ENCODE assay signal across 27 cellular contexts in genomic region chr4:157983300-157983699, GRCh38.
DNase-seq lines count a peak whose midpoint lies in the region; ATAC-seq, FAIRE-seq and TF ChIP-seq lines count a peak whose summit lies in the region.
"Had no signal": no experiment of that assay in that cellular context is flagged by ENCODE, and none has a peak within 500 bp of the region (broad histone marks: within the 10 kb centered on the region; RNA-seq: fewer than 3 reads in every experiment).

No MANE protein-coding gene starts in this region.

- H3K79me2 ChIP-seq in endothelial cell of umbilical vein (ENCODE audit: control insufficient read depth, insufficient read depth, low read length) = no peaks in the 10 kb centered on the region
- H3K79me2 ChIP-seq: parathyroid adenoma had no signal

- no peak overlapping the region for H3K4me3 ChIP-seq in HEK293 (ENCODE audit: low read depth, low read length)
- peak overlapping the region in 1 of 3 experiments; percentile 52 for H3K4me3 ChIP-seq in endothelial cell of umbilical vein (replicated peaks in 1 of 3; ENCODE audit: insufficient read depth in 1 of 3, low read depth in 1 of 3, low read length in 3 of 3)
- H3K4me3 ChIP-seq: body of pancreas, heart left ventricle, right atrium auricular region, upper lobe of left lung had no signal

- H3K4me3 Mint-ChIP-seq in CD14-positive monocyte = peak overlapping the region in 1 of 2 donors; percentile 62
- H3K4me3 Mint-ChIP-seq: activated CD4-positive, alpha-beta T cell treated with anti-CD3 and anti-CD28 coated beads for 36 hours; activated CD8-positive, alpha-beta T cell treated with anti-CD3 and anti-CD28 coated beads, Interleukin-2, amount 10 ng/mL, durations not matched to agents 7 days and 5 days; IgD-negative memory B cell; nephron progenitor cell; T-helper 17 cell had no signal

- H3K4me2 ChIP-seq in endothelial cell of umbilical vein (ENCODE audit: insufficient read depth, low read length) = peak overlapping the region; percentile 96
- H3K4me2 ChIP-seq: SK-N-SH had no signal

- no peaks in the 10 kb centered on the region for H3K4me1 ChIP-seq in HEK293 (ENCODE audit: control insufficient read depth, insufficient read depth, low read length)
- peaks cover 27% of the 10 kb centered on the region for H3K4me1 ChIP-seq in endothelial cell of umbilical vein (ENCODE audit: control insufficient read depth, extremely low read depth, insufficient read depth, low read length)
- H3K4me1 ChIP-seq: BE2C, parathyroid adenoma, right atrium auricular region had no signal

- dilution Hi-C loops in endothelial cell of umbilical vein (cut with MboI; ENCODE audit: extremely low pct_ligation_motif_present, low sequenced_read_pairs) = no loop called here

- no TSS peak for BruUV-seq in endothelial cell of umbilical vein (replicated peaks; lab: Mats Ljungman, UMichigan)

- TF ChIP-seq POLR2A in endothelial cell of umbilical vein (IDR thresholded peaks at IDR 0.05; ENCODE audit: low read depth, low read length) = no peak

- no peak for ATAC-seq in GM21723 (IDR thresholded peaks at IDR 0.05; ENCODE audit: unreplicated experiment)
- ATAC-seq: activated CD4-positive, alpha-beta T cell treated with anti-CD3 and anti-CD28 coated beads for 36 hours; activated CD8-positive, alpha-beta T cell treated with anti-CD3 and anti-CD28 coated beads, Interleukin-2, amount 10 ng/mL, durations not matched to agents 7 days and 5 days; body of pancreas; heart left ventricle; T-helper 17 cell had no signal

- H3K9ac ChIP-seq in endothelial cell of umbilical vein (replicated peaks; ENCODE audit: extremely low read depth, insufficient read depth, low read length) = peak overlapping the region; percentile 39
- H3K9ac ChIP-seq: parathyroid adenoma, SK-N-SH had no signal

- H3K9me3 ChIP-seq in HEK293 (ENCODE audit: control insufficient read depth, insufficient read depth, low read depth, low read length) (no peaks in the 10 kb centered on the region), endothelial cell of umbilical vein (replicated peaks; ENCODE audit: control insufficient read depth, insufficient read depth, low read length) (no peaks in the 10 kb centered on the region)
- H3K9me3 ChIP-seq: BE2C, body of pancreas, heart left ventricle, right atrium auricular region, SK-N-SH, upper lobe of left lung had no signal

- peaks cover 0 to 12% (median 0%) of the 10 kb centered on the region in 7 donors for H3K9me3 Mint-ChIP-seq in CD14-positive monocyte
- H3K9me3 Mint-ChIP-seq: nephron progenitor cell had no signal

- peak overlapping the region; percentile 59 to 87 (median 79) for H3K27ac Mint-ChIP-seq in CD14-positive monocyte
- H3K27ac Mint-ChIP-seq: activated CD4-positive, alpha-beta T cell treated with anti-CD3 and anti-CD28 coated beads for 36 hours; activated CD8-positive, alpha-beta T cell treated with anti-CD3 and anti-CD28 coated beads, Interleukin-2, amount 10 ng/mL, durations not matched to agents 7 days and 5 days; IgD-negative memory B cell; nephron progenitor cell; T-helper 17 cell had no signal

- H3K36me3 ChIP-seq in HEK293 (ENCODE audit: control insufficient read depth in 2 of 2, insufficient read depth in 1 of 2, low read length in 2 of 2) (no peaks in the 10 kb centered on the region), endothelial cell of umbilical vein (ENCODE audit: control insufficient read depth in 2 of 2, extremely low read depth in 1 of 2, insufficient read depth in 2 of 2, low read length in 2 of 2) (no peaks in the 10 kb centered on the region)
- H3K36me3 ChIP-seq: BE2C, heart left ventricle, right atrium auricular region, upper lobe of left lung had no signal

- H3K36me3 Mint-ChIP-seq in CD14-positive monocyte = no peaks in the 10 kb centered on the region
- H3K36me3 Mint-ChIP-seq: IgD-negative memory B cell had no signal

- H3K27ac ChIP-seq in HEK293 (ENCODE audit: extremely low read depth, low read depth, low read length) (no peak overlapping the region), endothelial cell of umbilical vein (ENCODE audit: insufficient read depth, low read depth, low read length) (peak overlapping the region; percentile 79)
- H3K27ac ChIP-seq: body of pancreas, epithelial cell of prostate, heart left ventricle, parathyroid adenoma, right atrium auricular region, upper lobe of left lung had no signal

- no peaks in the 10 kb centered on the region for H3K27me3 ChIP-seq in endothelial cell of umbilical vein (ENCODE audit: control insufficient read depth in 2 of 2, insufficient read depth in 2 of 2, low read length in 2 of 2)
- H3K27me3 ChIP-seq: BE2C, body of pancreas, heart left ventricle, right atrium auricular region, upper lobe of left lung had no signal

- CTCF ChIA-PET in HEK293 (lab: Yijun Ruan, JAX) (interaction anchor here (1.1 kb wide), 1 partner anchor 189 kb away, joined by 4 read pairs; no protein-coding TSS in a partner anchor), endothelial cell of umbilical vein (lab: Charles Lee) (interaction anchor here (0.9 to 1.2 kb wide), 4 partner anchors 22 to 764 kb away, joined by 3 to 5 read pairs (median 3); partner anchors contain the start of gene GRIA2)

- POLR2A ChIA-PET in HEK293 (lab: Yijun Ruan, JAX) = no interaction called here
- POLR2A ChIA-PET in endothelial cell of umbilical vein (lab: Charles Lee) = no interaction called here

- TF ChIP-seq CTCF in CD14-positive monocyte (IDR thresholded peaks at IDR 0.05) = no peak
- no peak for TF ChIP-seq CTCF in HEK293 (tag by site-specific recombination; IDR thresholded peaks at IDR 0.05)
- no peak for TF ChIP-seq CTCF in endothelial cell of umbilical vein (IDR thresholded peaks at IDR 0.05; ENCODE audit: extremely low read depth in 1 of 2, insufficient read depth in 1 of 2, low read depth in 1 of 2, low read length in 2 of 2)

- H4K20me1 ChIP-seq in endothelial cell of umbilical vein (replicated peaks; ENCODE audit: control insufficient read depth, extremely low read depth, insufficient read depth, low read length) = no peaks in the 10 kb centered on the region

- DNase-seq in CD14-positive monocyte (ENCODE audit: low spot score) = no peak
- DNase-seq in endothelial cell of umbilical vein (ENCODE audit: low read depth, low spot score) = peak; percentile 78
- no peak for DNase-seq in globus pallidus (ENCODE audit: low spot score)
- no peak for DNase-seq in NCI-H2227 (lab: John Stamatoyannopoulos, UW; ENCODE audit: unreplicated experiment)
- DNase-seq in activated naive CD4-positive, alpha-beta T cell treated with anti-CD3 and anti-CD28 coated beads, Interleukin-2, amount 50 U/mL, for 16 hours = no peak
- DNase-seq: ACHN; activated CD4-positive, alpha-beta T cell treated with anti-CD3 and anti-CD28 coated beads for 36 hours; activated CD8-positive, alpha-beta T cell treated with anti-CD3 and anti-CD28 coated beads, Interleukin-2, amount 10 ng/mL, durations not matched to agents 7 days and 5 days; activated effector memory CD4-positive, alpha-beta T cell treated with Interleukin-2 at 50 U/mL for 16 hours; BE2C; body of pancreas; DMS53; H7; heart left ventricle; NCI-H2029; nephron progenitor cell; SK-N-SH; stimulated activated CD4-positive, alpha-beta T cell treated with anti-CD3 and anti-CD28 coated beads, Interleukin-2, amount 100 ng/mL, for 48 hours; T-helper 17 cell; upper lobe of left lung had no signal

- no peaks in the 10 kb centered on the region for H3K9me1 ChIP-seq in endothelial cell of umbilical vein (replicated peaks; ENCODE audit: control insufficient read depth, extremely low read depth, insufficient read depth, low read length)

- intact Hi-C loops in CD14-positive monocyte (cut with micrococcal nuclease) = no loop called here
- intact Hi-C loops in endothelial cell of umbilical vein (cut with micrococcal nuclease) = no loop called here

- H3K4me1 Mint-ChIP-seq in CD14-positive monocyte = peaks cover 51% of the 10 kb centered on the region

- peaks cover 0 to 4% (median 2%) of the 10 kb centered on the region in 3 donors for H3K27me3 Mint-ChIP-seq in CD14-positive monocyte (ENCODE audit: low read depth in 3 of 3)
- H3K27me3 Mint-ChIP-seq: IgD-negative memory B cell had no signal

- FAIRE-seq in endothelial cell of umbilical vein (lab: Jason Lieb, UNC) = peak; percentile 46

- H2AFZ ChIP-seq in endothelial cell of umbilical vein (ENCODE audit: low read depth, low read length) = peak overlapping the region; percentile 46
- H2AFZ ChIP-seq: parathyroid adenoma had no signal

TF ChIP-seq in HEK293, 187 proteins besides CTCF, POLR2A, EP300 and RAD21:
- TF ChIP-seq ZBTB21 (tag by site-specific recombination; IDR thresholded peaks at IDR 0.05) = 0 out of 2 replicates have a peak, but pooled peaks have one; percentile 17
- TF ChIP-seq ZNF157 (tag by site-specific recombination; IDR thresholded peaks at IDR 0.05) = no peak
- no peak for TF ChIP-seq GFI1B (tag by site-specific recombination; IDR thresholded peaks at IDR 0.05)
TF ChIP-seq in HEK293: peak in this region for 1.

TF ChIP-seq in PFSK-1, 5 proteins besides CTCF, POLR2A, EP300 and RAD21 (continues in another document):
- TF ChIP-seq FOXP2 (optimal IDR thresholded peaks at IDR 0.05; ENCODE audit: borderline replicate concordance, extremely low read depth, extremely low read length, insufficient read depth) = no peak

TF ChIP-seq in endothelial cell of umbilical vein, 7 proteins besides CTCF, POLR2A, EP300 and RAD21:
- TF ChIP-seq GATA2 (IDR thresholded peaks at IDR 0.05; ENCODE audit: insufficient read depth, insufficient read length, low read depth, low read length) (peak; percentile 93), JUN (IDR thresholded peaks at IDR 0.05; ENCODE audit: borderline replicate concordance, insufficient read depth, insufficient read length, low read depth) (peak; percentile 90), FOS (IDR thresholded peaks at IDR 0.05; ENCODE audit: borderline replicate concordance, insufficient read depth, low read length) (peak; percentile 35), MYC (IDR thresholded peaks at IDR 0.05; ENCODE audit: low read depth, low read length) (no peak), POLR2AphosphoS5 (IDR thresholded peaks at IDR 0.05; ENCODE audit: insufficient read depth, low read depth, low read length) (peak; percentile 56), MAX (IDR thresholded peaks at IDR 0.05; ENCODE audit: insufficient read depth, insufficient read length) (no peak)
